10 cellular contexts compared by ENCODE assay signal in genomic region chr6:26502169-26502568, GRCh38. TPM values are rescaled to one million over a fixed set of nuclear protein-coding genes. Genes with fewer than 3 reads are reported as not detected.
DNase-seq lines count a peak whose midpoint lies in the region; ATAC-seq and TF ChIP-seq lines count a peak whose summit lies in the region.
"Had no signal": no experiment of that assay in that cellular context is flagged by ENCODE, and none has a peak within 500 bp of the region (broad histone marks: within the 10 kb centered on the region; RNA-seq: fewer than 3 reads in every experiment).

No MANE protein-coding gene starts in this region.

- DNase-seq in WERI-Rb-1 (peak; percentile 65), mucosa of descending colon (no peak), cortex of kidney (lab: John Stamatoyannopoulos, UW) (no peak), cerebellar cortex (ENCODE audit: low spot score) (no peak), upper lobe of left lung (no peak), ecto neural progenitor cell (ENCODE audit: low spot score) (no peak)

- H3K4me3 ChIP-seq in DOHH2 (ENCODE audit: low read length) (peak overlapping the region; percentile 48), WERI-Rb-1 (ENCODE audit: low read depth, low read length) (no peak overlapping the region), mucosa of descending colon (no peak overlapping the region), upper lobe of left lung (peak overlapping the region in 2 of 4 donors; percentile 34 to 37)
- H3K4me3 ChIP-seq: lung had no signal

- H3F3A ChIP-seq in DOHH2 (ENCODE audit: control insufficient read depth, insufficient read depth): 0 out of 2 replicates have a peak, but pooled peaks cover 2% of the 10 kb centered on the region

- no peaks in the 10 kb centered on the region for H3K9me2 ChIP-seq in DOHH2 (replicated peaks; ENCODE audit: control insufficient read depth, low read length)

- H3K9me3 ChIP-seq in DOHH2 (ENCODE audit: control insufficient read depth, insufficient read depth, low read length): no peaks in the 10 kb centered on the region
- no peaks in the 10 kb centered on the region for H3K9me3 ChIP-seq in WERI-Rb-1 (ENCODE audit: severe bottlenecking)
- H3K9me3 ChIP-seq in mucosa of descending colon: no peaks in the 10 kb centered on the region
- H3K9me3 ChIP-seq in upper lobe of left lung: no peaks in the 10 kb centered on the region

- H3K4me2 ChIP-seq in DOHH2 (ENCODE audit: low read length): peak overlapping the region; percentile 70

- H3K36me3 ChIP-seq in DOHH2 (ENCODE audit: control insufficient read depth, low read length) (no peaks in the 10 kb centered on the region), WERI-Rb-1 (no peaks in the 10 kb centered on the region), mucosa of descending colon (ENCODE audit: low read depth) (no peaks in the 10 kb centered on the region), upper lobe of left lung (no peaks in the 10 kb centered on the region)

- no peaks in the 10 kb centered on the region for H3K27me3 ChIP-seq in DOHH2 (ENCODE audit: control insufficient read depth, low read length)
- no peaks in the 10 kb centered on the region for H3K27me3 ChIP-seq in WERI-Rb-1 (ENCODE audit: insufficient read depth, low read depth, severe bottlenecking)
- H3K27me3 ChIP-seq in upper lobe of left lung: peaks cover 0 to 16% (median 2%) of the 10 kb centered on the region in 4 donors

- TF ChIP-seq CTCF in DOHH2 (IDR thresholded peaks at IDR 0.05; ENCODE audit: low read depth, low read length, poor library complexity, severe bottlenecking) (no peak), WERI-Rb-1 (IDR thresholded peaks at IDR 0.05; ENCODE audit: low read depth, low read length) (no peak), mucosa of descending colon (IDR thresholded peaks at IDR 0.05) (no peak), upper lobe of left lung (IDR thresholded peaks at IDR 0.05) (no peak)

- peaks cover 36% of the 10 kb centered on the region for H3K4me1 ChIP-seq in DOHH2 (ENCODE audit: control insufficient read depth, low read length)
- H3K4me1 ChIP-seq in mucosa of descending colon (ENCODE audit: low read depth): peaks cover 4% of the 10 kb centered on the region
- H3K4me1 ChIP-seq in upper lobe of left lung: peaks cover 9 to 11% (median 9%) of the 10 kb centered on the region in 4 donors

- no peaks in the 10 kb centered on the region for H4K20me1 ChIP-seq in DOHH2 (ENCODE audit: control insufficient read depth, insufficient read depth, low read depth, low read length)

- TF ChIP-seq POLR2A in upper lobe of left lung (IDR thresholded peaks at IDR 0.05): no peak

- no peak for TF ChIP-seq EP300 in upper lobe of left lung (IDR thresholded peaks at IDR 0.05)

- intact Hi-C loops in mucosa of descending colon (cut with DNase I, micrococcal nuclease): no loop called here

- peak overlapping the region; percentile 65 for H3K27ac ChIP-seq in DOHH2 (ENCODE audit: low read depth, low read length)
- peak overlapping the region; percentile 54 for H3K27ac ChIP-seq in WERI-Rb-1
- H3K27ac ChIP-seq in upper lobe of left lung: no peak overlapping the region

- peak; percentile 62 for ATAC-seq in GM21576 (IDR thresholded peaks at IDR 0.05; ENCODE audit: unreplicated experiment)
- ATAC-seq in mucosa of descending colon: peak; percentile 60
- ATAC-seq in upper lobe of left lung (ENCODE audit: low FRiP score in 2 of 2): no peak

- no peaks in the 10 kb centered on the region for H3K79me2 ChIP-seq in DOHH2 (ENCODE audit: control insufficient read depth, low read length)

RNA-seq across cellular contexts. Expression of gene BTN1A1, which starts 2.1 kb away (rescaled TPM):
- total RNA-seq in mucosa of descending colon (not detected), upper lobe of left lung (not detected)
- total RNA-seq: bronchial epithelial cell had no signal

RNA-seq across cellular contexts. Expression of gene HMGN4, which starts 36.0 kb away (rescaled TPM):
- total RNA-seq in mucosa of descending colon: 10 to 100 TPM; 58.6 to 76.0 (median 68.2) TPM
- total RNA-seq in upper lobe of left lung: 10 to 100 TPM; 35.6 to 76.7 (median 45.5) TPM

RNA-seq across cellular contexts. Expression of gene BTN2A1, which starts 44.4 kb away (rescaled TPM):
- total RNA-seq in mucosa of descending colon (10 to 100 TPM; 26.1 to 37.7 (median 29.1) TPM), upper lobe of left lung (10 to 100 TPM; 17.2 to 34.6 (median 21.2) TPM)

Comparison
In these comparisons a context has a peak if more than half of its experiments do, and no peak if none do; other contexts are left out.
1. H3K27ac ChIP-seq: peak in DOHH2 (single experiment) and WERI-Rb-1 (single experiment); none in upper lobe of left lung (0 of 4).
2. ATAC-seq: peak in GM21576 (single experiment) and mucosa of descending colon (single experiment); none in upper lobe of left lung (0 of 2).